ENCODE assay signal across 13 cellular contexts in genomic region chr1:109796484-109797305, GRCh38. TPM values are rescaled to one million over a fixed set of nuclear protein-coding genes. Genes with fewer than 3 reads are reported as not detected.
DNase-seq lines count a peak whose midpoint lies in the region; ATAC-seq and TF ChIP-seq lines count a peak whose summit lies in the region.
"Had no signal": no experiment of that assay in that cellular context is flagged by ENCODE, and none has a peak within 500 bp of the region (broad histone marks: within the 10 kb centered on the region; RNA-seq: fewer than 3 reads in every experiment).

No MANE protein-coding gene starts in this region.

- H3K79me2 ChIP-seq in Karpas-422 (ENCODE audit: low read length), result no peaks in the 10 kb centered on the region

- no peaks in the 10 kb centered on the region for H3K27me3 ChIP-seq in BLaER1
- no peaks in the 10 kb centered on the region for H3K27me3 ChIP-seq in MG63
- H3K27me3 ChIP-seq in Karpas-422 (ENCODE audit: low read length), result no peaks in the 10 kb centered on the region

- H3K36me3 ChIP-seq in BLaER1 (no peaks in the 10 kb centered on the region), MG63 (no peaks in the 10 kb centered on the region), Karpas-422 (ENCODE audit: insufficient read depth, low read length) (no peaks in the 10 kb centered on the region)

- no peak overlapping the region for H2AFZ ChIP-seq in Karpas-422 (ENCODE audit: low read length)

- H3K9me2 ChIP-seq in Karpas-422 (replicated peaks; ENCODE audit: insufficient read depth, low read length), result no peaks in the 10 kb centered on the region

- H3K27ac ChIP-seq in BLaER1, result peak overlapping the region; percentile 82
- no peak overlapping the region for H3K27ac ChIP-seq in Karpas-422 (ENCODE audit: low read length)

- TF ChIP-seq CTCF in brain (conservative IDR thresholded peaks at IDR 0.05), result no peak
- no peak for TF ChIP-seq CTCF in nephron (IDR thresholded peaks at IDR 0.05; ENCODE audit: unreplicated experiment in 3 of 3)

- H3K4me3 Mint-ChIP-seq in brain, result no peak overlapping the region
- no peak overlapping the region for H3K4me3 Mint-ChIP-seq in nephron

- no peak for ATAC-seq in GM19351 (IDR thresholded peaks at IDR 0.05; ENCODE audit: unreplicated experiment)
- ATAC-seq in HG02588 (IDR thresholded peaks at IDR 0.05; ENCODE audit: unreplicated experiment), result no peak
- ATAC-seq: HCT116; naive thymus-derived CD8-positive, alpha-beta T cell had no signal

- H3K27ac Mint-ChIP-seq in brain (peak overlapping the region in 3 of 5 experiments; percentile 18 to 25 (median 21)), nephron (peak overlapping the region; percentile 1 to 71 (median 32))

- H3K9me3 ChIP-seq in BLaER1 (no peaks in the 10 kb centered on the region), MG63 (no peaks in the 10 kb centered on the region), Karpas-422 (ENCODE audit: low read length) (no peaks in the 10 kb centered on the region)

- no peaks in the 10 kb centered on the region for H3K27me3 Mint-ChIP-seq in brain
- H3K27me3 Mint-ChIP-seq in nephron (ENCODE audit: low read depth), result no peaks in the 10 kb centered on the region
- H3K27me3 Mint-ChIP-seq: naive thymus-derived CD8-positive, alpha-beta T cell had no signal

- H4K20me1 ChIP-seq in BLaER1, result no peaks in the 10 kb centered on the region
- no peaks in the 10 kb centered on the region for H4K20me1 ChIP-seq in Karpas-422 (ENCODE audit: insufficient read depth, low read depth, low read length)

- H3K9ac ChIP-seq in BLaER1, result no peak overlapping the region
- no peak overlapping the region for H3K9ac ChIP-seq in Karpas-422 (ENCODE audit: low read length)

- H3K9me3 Mint-ChIP-seq in brain (no peaks in the 10 kb centered on the region), nephron (no peaks in the 10 kb centered on the region)
- H3K9me3 Mint-ChIP-seq: naive thymus-derived CD8-positive, alpha-beta T cell had no signal

- H3K4me3 ChIP-seq in BLaER1 (no peak overlapping the region), MG63 (no peak overlapping the region), Karpas-422 (ENCODE audit: low read length) (no peak overlapping the region)

- H3K4me2 ChIP-seq in BLaER1, result peak overlapping the region; percentile 84
- H3K4me2 ChIP-seq in Karpas-422 (ENCODE audit: low read depth, low read length, poor library complexity, severe bottlenecking), result no peak overlapping the region

- H3K36me3 Mint-ChIP-seq in brain (no peaks in the 10 kb centered on the region), nephron (ENCODE audit: low read depth) (no peaks in the 10 kb centered on the region)
- H3K36me3 Mint-ChIP-seq: naive thymus-derived CD8-positive, alpha-beta T cell had no signal

- H3K4me1 Mint-ChIP-seq in brain, result peaks cover 57% of the 10 kb centered on the region
- peaks cover 62% of the 10 kb centered on the region for H3K4me1 Mint-ChIP-seq in nephron

- peak; percentile 56 for DNase-seq in MG63
- DNase-seq in Karpas-422, result no peak
- DNase-seq in NCI-H510A treated with DMSO at 0.1 percent for 48 hours (lab: John Stamatoyannopoulos, UW), result no peak
- DNase-seq: anterior cingulate cortex; hippocampal formation; naive thymus-derived CD8-positive, alpha-beta T cell had no signal

- peaks cover 65% of the 10 kb centered on the region for H3K4me1 ChIP-seq in BLaER1
- H3K4me1 ChIP-seq in Karpas-422 (ENCODE audit: low read length), result no peaks in the 10 kb centered on the region

RNA-seq across cellular contexts. Expression of gene EPS8L3, which starts 33.0 kb away (rescaled TPM):
- total RNA-seq in MG63 (2014; rRNA removed; shearing (Covaris generic); ENCODE audit: low replicate concordance), result not detected in 2 replicates
- polyA plus RNA-seq in brain (ENCODE audit: insufficient read depth, low read depth, low replicate concordance), result not detected
- total RNA-seq in Karpas-422 (2014; rRNA removed; shearing (Covaris generic); ENCODE audit: low replicate concordance), result not detected in 2 replicates
- total RNA-seq: naive thymus-derived CD8-positive, alpha-beta T cell; T-helper 1 cell treated with Interleukin-12 subunit alpha and Interleukin-12 subunit beta and Interleukin-4 antibody, amounts not matched to agents 30 ng/mL and 1 ng/mL, for 36 hours had no signal
- polyA plus RNA-seq: naive thymus-derived CD8-positive, alpha-beta T cell had no signal

RNA-seq across cellular contexts. Expression of gene GSTM3, which starts 55.9 kb away (rescaled TPM):
- total RNA-seq in MG63 (2014; rRNA removed; shearing (Covaris generic); ENCODE audit: low replicate concordance), result 47.2 and 80.3 TPM in 2 replicates
- polyA plus RNA-seq in brain (ENCODE audit: insufficient read depth, low read depth, low replicate concordance), result 107 TPM
- total RNA-seq in Karpas-422 (2014; rRNA removed; shearing (Covaris generic); ENCODE audit: low replicate concordance), result not detected in 2 replicates

Comparison
In these comparisons a context has a peak if more than half of its experiments do, and no peak if none do; other contexts are left out.
1. RNA of gene GSTM3, which starts 55.9 kb away (total RNA-seq): 47.2 to 80.3 TPM in MG63; not detected in Karpas-422; every median in the first group is over 10 times any median in the second.